Comparison of ENCODE assay signal across 8 cellular contexts in the genomic region with DNA sequence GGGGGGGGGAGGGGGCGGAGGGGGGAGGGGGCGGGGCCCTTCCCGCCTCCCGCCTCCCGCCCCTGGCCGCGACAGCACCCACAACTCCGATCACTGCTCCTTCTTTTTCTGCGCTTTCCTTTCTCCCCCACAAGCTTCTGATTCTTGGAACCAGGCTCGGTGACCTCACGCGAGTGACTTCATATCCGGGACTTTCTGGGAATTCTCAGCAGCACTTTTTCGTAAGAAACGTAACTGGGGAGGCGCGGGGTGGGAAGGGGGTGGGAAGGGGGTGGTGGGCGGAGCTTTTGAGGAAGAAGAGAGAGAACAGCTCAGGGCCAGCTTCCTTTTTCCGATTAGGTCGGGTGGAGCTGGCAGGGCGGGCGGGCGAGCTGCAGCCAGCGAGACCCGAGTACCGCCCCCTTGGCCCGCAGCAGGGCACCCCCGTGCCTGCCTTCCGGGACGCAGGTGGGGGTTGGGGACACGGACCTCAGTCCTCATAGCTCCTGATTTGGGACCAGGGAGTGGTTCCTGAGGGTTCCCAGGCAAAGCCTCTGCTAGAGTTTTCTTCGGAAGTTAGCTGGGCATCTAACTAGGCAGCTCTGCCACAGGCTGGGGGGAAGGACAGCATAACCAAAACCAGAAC. TPM values are rescaled to one million over a fixed set of nuclear protein-coding genes. Genes with fewer than 3 reads are reported as not detected.
A peak's percentile ranks its signal among the peaks of the same experiment; 100 is the strongest.
DNase-seq lines count a peak whose midpoint lies in the region; ATAC-seq and TF ChIP-seq lines count a peak whose summit lies in the region.

No MANE protein-coding gene starts in this region.

- H4K20me1 ChIP-seq in OCI-LY7 (ENCODE audit: insufficient read depth, low read length), result no peaks in the 10 kb centered on the region

- BruUV-seq in OCI-LY7 (replicated peaks; lab: Mats Ljungman, UMichigan), result no TSS peak

- ATAC-seq in HG03066 (IDR thresholded peaks at IDR 0.05; ENCODE audit: low read depth, unreplicated experiment), result peak; percentile 39
- ATAC-seq in mucosa of descending colon, result peak; percentile 63
- no peak for ATAC-seq in HG03565 (IDR thresholded peaks at IDR 0.05; ENCODE audit: unreplicated experiment)

- intact Hi-C loops in OCI-LY7 (cut with micrococcal nuclease; ENCODE audit: unreplicated experiment), result no loop called here
- intact Hi-C loops in mucosa of descending colon (cut with DNase I, micrococcal nuclease), result no loop called here

- H3K36me3 ChIP-seq in OCI-LY7 (ENCODE audit: insufficient read depth, low read length) (no peaks in the 10 kb centered on the region), mucosa of descending colon (ENCODE audit: low read depth) (no peaks in the 10 kb centered on the region)

- H3K4me3 ChIP-seq in OCI-LY7 (ENCODE audit: low read depth, low read length, poor library complexity, severe bottlenecking), result peak overlapping the region; percentile 61
- H3K4me3 ChIP-seq in mucosa of descending colon, result no peak overlapping the region

- H3K4me2 ChIP-seq in OCI-LY7 (ENCODE audit: low read length), result peak overlapping the region; percentile 92

- peak overlapping the region; percentile 81 for H2AFZ ChIP-seq in OCI-LY7 (ENCODE audit: low read length)

- no peaks in the 10 kb centered on the region for H3K9me2 ChIP-seq in OCI-LY7 (ENCODE audit: insufficient read depth, low read length)

- POLR2A ChIA-PET in OCI-LY7 (lab: Charles Lee), result interaction anchor here (0.7 to 1.8 kb wide), 14 partner anchors 9 to 113 kb away, joined by 3 to 10 read pairs (median 4); no protein-coding TSS in a partner anchor

- CTCF ChIA-PET in OCI-LY7 (lab: Charles Lee; ENCODE audit: unreplicated experiment), result interaction anchor here (0.9 to 1.6 kb wide), 4 partner anchors 12 to 111 kb away, joined by 3 to 5 read pairs (median 4); no protein-coding TSS in a partner anchor

- no peaks in the 10 kb centered on the region for H3K79me2 ChIP-seq in OCI-LY7 (ENCODE audit: insufficient read depth, low read depth, low read length)

- H3K4me1 ChIP-seq in OCI-LY7 (ENCODE audit: insufficient read depth, low read length, poor library complexity, severe bottlenecking), result peaks cover 23% of the 10 kb centered on the region
- H3K4me1 ChIP-seq in mucosa of descending colon (ENCODE audit: low read depth), result peaks cover 14% of the 10 kb centered on the region

- H3K9me3 ChIP-seq in OCI-LY7 (ENCODE audit: low read length), result no peaks in the 10 kb centered on the region
- H3K9me3 ChIP-seq in mucosa of descending colon, result no peaks in the 10 kb centered on the region

- TF ChIP-seq CTCF in OCI-LY7 (conservative IDR thresholded peaks at IDR 0.05; ENCODE audit: low read length) (no peak), mucosa of descending colon (IDR thresholded peaks at IDR 0.05) (no peak)

- peak; percentile 63 for TF ChIP-seq POLR2A in erythroblast (IDR thresholded peaks at IDR 0.05; ENCODE audit: low read length)

- DNase-seq in GM04503 (ENCODE audit: low read depth), result peak; percentile 67
- peak; percentile 51 for DNase-seq in OCI-LY7 (ENCODE audit: low spot score)
- DNase-seq in activated T-cell treated with anti-CD3 and anti-CD28 coated beads for 48 hours (ENCODE audit: low read depth), result peak; percentile 63
- peak; percentile 82 to 85 for DNase-seq in erythroblast (lab: John Stamatoyannopoulos, UW)
- peak; percentile 85 to 91 (median 88) for DNase-seq in mucosa of descending colon
- DNase-seq in stimulated activated CD8-positive, alpha-beta memory T cell treated with anti-CD3 and anti-CD28 coated beads, Interleukin-2, amount 100 ng/mL, for 1 hour (ENCODE audit: low read depth in 2 of 2), result peak; percentile 53 to 71

- no peak overlapping the region for H3K27ac ChIP-seq in OCI-LY7 (ENCODE audit: low read depth, low read length, poor library complexity, severe bottlenecking)

RNA-seq across cellular contexts. Expression of a gene that starts 14.6 kb away (rescaled TPM):
- not detected in 2 replicates for total RNA-seq in OCI-LY7 (2014; rRNA removed; shearing (Covaris generic))
- total RNA-seq in OCI-LY7 (2022) (not detected in 2 replicates), mucosa of descending colon (under 1 TPM in 1 of 3 donors, not detected in 2; 0.31 TPM)

RNA-seq across cellular contexts. Expression of a gene that starts 24.4 kb away (rescaled TPM):
- 9.5 and 10.5 TPM in 2 replicates for total RNA-seq in OCI-LY7 (2014; rRNA removed; shearing (Covaris generic))
- total RNA-seq in OCI-LY7 (2022) (9.4 and 9.7 TPM in 2 replicates), mucosa of descending colon (10 to 100 TPM; 16.9 to 38.8 (median 21.4) TPM)
